ENCODE assay signal across 2 cellular contexts in genomic region chr12:6273209-6273928, GRCh38.
TF ChIP-seq lines count a peak whose summit lies in the region.

No MANE protein-coding gene starts in this region.

TF ChIP-seq in IMR-90, 13 proteins besides CTCF, POLR2A, EP300 and RAD21:
- TF ChIP-seq CEBPB (IDR thresholded peaks at IDR 0.05; ENCODE audit: low read depth, low read length) (no peak), BHLHE40 (IDR thresholded peaks at IDR 0.05; ENCODE audit: low read depth, low read length) (no peak), MAFK (IDR thresholded peaks at IDR 0.05; ENCODE audit: low read depth, low read length) (no peak), FOS (IDR thresholded peaks at IDR 0.05; ENCODE audit: low read depth, low read length) (no peak), ELK1 (IDR thresholded peaks at IDR 0.05; ENCODE audit: borderline replicate concordance, low read depth, low read length) (no peak), CHD1 (IDR thresholded peaks at IDR 0.05; ENCODE audit: low read depth, low read length) (no peak), MAZ (IDR thresholded peaks at IDR 0.05; ENCODE audit: borderline replicate concordance, low read depth, low read length) (no peak), USF2 (IDR thresholded peaks at IDR 0.05; ENCODE audit: low read depth, low read length) (no peak), NFE2L2 (IDR thresholded peaks at IDR 0.05; ENCODE audit: low read depth, low read length) (no peak)

TF ChIP-seq in SK-N-SH, 30 proteins besides CTCF, POLR2A, EP300 and RAD21:
- no peak for TF ChIP-seq MXI1 (IDR thresholded peaks at IDR 0.05; ENCODE audit: low read depth, low read length)
- no peak for TF ChIP-seq MAX (IDR thresholded peaks at IDR 0.05; ENCODE audit: low read depth)
